1 cellular context compared by ENCODE assay signal in genomic region chr20:297925-298754, GRCh38.
TF ChIP-seq lines count a peak whose summit lies in the region.

No MANE protein-coding gene starts in this region.

TF ChIP-seq in A549, 52 proteins besides CTCF, POLR2A, EP300 and RAD21 (continued from another document):
- TF ChIP-seq BCL3 (IDR thresholded peaks at IDR 0.05) (no peak; the same call in 2 of the 3 replicates), NFE2L2 (conservative IDR thresholded peaks at IDR 0.05; ENCODE audit: low read length) (no peak), EHMT2 (IDR thresholded peaks at IDR 0.05; ENCODE audit: low read depth) (no peak), POLR2AphosphoS2 (conservative IDR thresholded peaks at IDR 0.05; ENCODE audit: low read length) (no peak), KDM5A (IDR thresholded peaks at IDR 0.05) (no peak; the same call in 1 of the 2 replicates), CEBPB (IDR thresholded peaks at IDR 0.05) (no peak), CBX8 (IDR thresholded peaks at IDR 0.05) (no peak), HOXB13 (CRISPR knock-in tag; IDR thresholded peaks at IDR 0.05; ENCODE audit: low read depth) (no peak), RARB (CRISPR knock-in tag; IDR thresholded peaks at IDR 0.05) (no peak), TFCP2L1 (CRISPR knock-in tag; IDR thresholded peaks at IDR 0.05) (no peak), JUN (IDR thresholded peaks at IDR 0.05) (peak in 1 of 2 experiments; percentile 43; a peak in 2 of 5 replicates), ZSCAN20 (CRISPR knock-in tag; IDR thresholded peaks at IDR 0.05) (no peak), KDM1A (IDR thresholded peaks at IDR 0.05; ENCODE audit: low read depth) (no peak), ELK1 (IDR thresholded peaks at IDR 0.05; ENCODE audit: low read depth, low read length) (no peak), ZC3H11A (IDR thresholded peaks at IDR 0.05) (no peak), FOSB (CRISPR knock-in tag; IDR thresholded peaks at IDR 0.05) (no peak), HOXB5 (CRISPR knock-in tag; IDR thresholded peaks at IDR 0.05) (no peak), ESRRA (IDR thresholded peaks at IDR 0.05; ENCODE audit: borderline replicate concordance, low read length) (no peak), HDAC2 (IDR thresholded peaks at IDR 0.05) (no peak), MAX (IDR thresholded peaks at IDR 0.05) (peak; percentile 50; the same call in 1 of the 2 replicates), HOXA7 (CRISPR knock-in tag; IDR thresholded peaks at IDR 0.05) (no peak), NR3C1 (IDR thresholded peaks at IDR 0.05) (no peak), SMC3 (IDR thresholded peaks at IDR 0.05) (no peak), HES2 (IDR thresholded peaks at IDR 0.05) (no peak), RFX5 (IDR thresholded peaks at IDR 0.05) (no peak), HMGXB4 (CRISPR knock-in tag; IDR thresholded peaks at IDR 0.05; ENCODE audit: borderline replicate concordance) (no peak), MAFK (IDR thresholded peaks at IDR 0.05; ENCODE audit: partially characterized antibody) (no peak), EHF (CRISPR knock-in tag; IDR thresholded peaks at IDR 0.05) (no peak), RNF2 (IDR thresholded peaks at IDR 0.05; ENCODE audit: borderline replicate concordance, low read depth) (peak; percentile 49; the same call in 1 of the 2 replicates), ATOH8 (CRISPR knock-in tag; IDR thresholded peaks at IDR 0.05; ENCODE audit: low read depth) (0 out of 2 replicates have a peak, but pooled peaks have one; percentile 32), MAZ (IDR thresholded peaks at IDR 0.05; ENCODE audit: borderline replicate concordance, low read depth, low read length) (no peak), MYC (IDR thresholded peaks at IDR 0.05; ENCODE audit: borderline replicate concordance, low read length) (no peak), REST (IDR thresholded peaks at IDR 0.05) (no peak), CHD2 (IDR thresholded peaks at IDR 0.05; ENCODE audit: low read length, partially characterized antibody) (no peak)
- TF ChIP-seq, protein P1, sequence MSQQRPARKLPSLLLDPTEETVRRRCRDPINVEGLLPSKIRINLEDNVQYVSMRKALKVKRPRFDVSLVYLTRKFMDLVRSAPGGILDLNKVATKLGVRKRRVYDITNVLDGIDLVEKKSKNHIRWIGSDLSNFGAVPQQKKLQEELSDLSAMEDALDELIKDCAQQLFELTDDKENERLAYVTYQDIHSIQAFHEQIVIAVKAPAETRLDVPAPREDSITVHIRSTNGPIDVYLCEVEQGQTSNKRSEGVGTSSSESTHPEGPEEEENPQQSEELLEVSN (IDR thresholded peaks at IDR 0.05; ENCODE audit: borderline replicate concordance, low read depth), result no peak; the same call in 1 of the 2 replicates
